8 cellular contexts compared by ENCODE assay signal in the genomic region with DNA sequence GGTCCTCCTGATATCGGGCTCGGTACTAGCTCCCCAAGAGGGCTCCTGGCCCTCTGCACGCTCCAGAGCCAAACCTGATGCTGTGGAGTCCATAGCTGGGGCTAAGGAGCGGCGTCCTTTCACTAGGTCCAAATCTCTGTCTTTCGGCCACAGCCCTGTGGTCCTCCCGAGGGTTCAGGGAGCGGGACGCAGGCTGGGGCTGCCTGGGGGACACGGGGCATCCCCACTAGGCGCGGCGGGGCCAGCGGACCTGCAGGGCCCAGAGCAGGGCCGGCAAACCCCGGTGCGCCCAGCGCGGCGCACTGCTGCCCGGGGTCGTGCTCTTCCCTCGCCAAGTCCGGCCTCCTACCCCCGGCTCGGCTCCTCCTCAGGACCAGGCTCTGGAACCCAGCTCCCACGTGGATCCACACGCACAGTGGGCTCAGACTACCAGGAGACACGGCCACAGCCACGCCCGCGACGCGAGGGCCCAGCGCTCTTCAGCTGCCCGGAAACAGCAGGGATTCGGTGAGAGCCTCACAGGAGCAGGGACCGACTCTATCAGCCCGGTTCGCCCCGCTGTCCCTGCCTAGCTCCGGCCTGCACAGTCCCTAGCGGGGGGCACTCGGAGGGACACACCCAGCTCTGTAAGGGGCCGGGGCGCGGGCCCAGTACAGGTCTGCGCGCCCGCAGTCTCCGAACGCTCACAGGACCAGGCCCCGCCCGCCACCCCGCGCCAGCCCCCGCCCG. TPM values are rescaled to one million over a fixed set of nuclear protein-coding genes. Genes with fewer than 3 reads are reported as not detected.
DNase-seq lines count a peak whose midpoint lies in the region; ATAC-seq and TF ChIP-seq lines count a peak whose summit lies in the region.

No MANE protein-coding gene starts in this region.

- H2AFZ ChIP-seq in OCI-LY1 (ENCODE audit: low read length) = 0 out of 2 replicates have a peak overlapping the region, but pooled peaks have one; percentile 35

- H3K4me3 ChIP-seq in BE2C (ENCODE audit: low read depth, low read length) (peak overlapping the region; percentile 64), OCI-LY1 (ENCODE audit: low read depth, low read length, poor library complexity, severe bottlenecking) (peak overlapping the region; percentile 84), right atrium auricular region (peak overlapping the region; percentile 80)

- no peaks in the 10 kb centered on the region for H3F3A ChIP-seq in OCI-LY1 (ENCODE audit: insufficient read depth, low read length)

- peak overlapping the region; percentile 92 for H3K9ac ChIP-seq in OCI-LY1 (ENCODE audit: low read length)

- H3K9me2 ChIP-seq in OCI-LY1 (ENCODE audit: low read depth, low read length) = no peaks in the 10 kb centered on the region

- DNase-seq in BE2C = peak; percentile 19
- DNase-seq in anterior cingulate cortex (lab: John Stamatoyannopoulos, UW) = peak in 48 of 58 donors; percentile 5 to 77 (median 42)
- DNase-seq in right atrium auricular region (ENCODE audit: low spot score) = no peak
- DNase-seq in pons (ENCODE audit: low spot score) = peak; percentile 22
- DNase-seq in GF-D8 (lab: John Stamatoyannopoulos, UW) = no peak

- peak overlapping the region; percentile 97 for H3K4me2 ChIP-seq in OCI-LY1 (ENCODE audit: low read length)

- no peaks in the 10 kb centered on the region for H4K20me1 ChIP-seq in OCI-LY1 (ENCODE audit: insufficient read depth, low read length)

- ATAC-seq in GM18519 (IDR thresholded peaks at IDR 0.05; ENCODE audit: low FRiP score, unreplicated experiment) = peak; percentile 24
- peak; percentile 48 for ATAC-seq in HG02973 (IDR thresholded peaks at IDR 0.05; ENCODE audit: unreplicated experiment)

- H3K27ac ChIP-seq in OCI-LY1 (ENCODE audit: low read depth, low read length, poor library complexity, severe bottlenecking) = no peak overlapping the region
- H3K27ac ChIP-seq in right atrium auricular region = peak overlapping the region; percentile 75 to 76

- no peaks in the 10 kb centered on the region for H3K9me3 ChIP-seq in BE2C
- peaks cover 4% of the 10 kb centered on the region; the same call in 1 of the 2 replicates for H3K9me3 ChIP-seq in OCI-LY1 (ENCODE audit: low read length)
- H3K9me3 ChIP-seq in right atrium auricular region = peaks cover 0 to 15% of the 10 kb centered on the region in 2 donors

- no peaks in the 10 kb centered on the region for H3K36me3 ChIP-seq in BE2C
- H3K36me3 ChIP-seq in OCI-LY1 (ENCODE audit: insufficient read depth, low read length) = peaks cover 12% of the 10 kb centered on the region
- H3K36me3 ChIP-seq in right atrium auricular region = peaks cover 30% of the 10 kb centered on the region

- H3K27me3 ChIP-seq in BE2C (no peaks in the 10 kb centered on the region), OCI-LY1 (ENCODE audit: insufficient read depth, low read length) (no peaks in the 10 kb centered on the region), right atrium auricular region (no peaks in the 10 kb centered on the region)

- no peak for TF ChIP-seq CTCF in BE2C (IDR thresholded peaks at IDR 0.05; ENCODE audit: low read depth, low read length)
- no peak for TF ChIP-seq CTCF in OCI-LY1 (IDR thresholded peaks at IDR 0.05; ENCODE audit: low read length)
- TF ChIP-seq CTCF in right atrium auricular region (IDR thresholded peaks at IDR 0.05) = no peak

- H3K4me1 ChIP-seq in BE2C (no peaks in the 10 kb centered on the region), OCI-LY1 (ENCODE audit: insufficient read depth, low read length, severe bottlenecking) (peaks cover 23% of the 10 kb centered on the region), right atrium auricular region (peaks cover 0 to 17% of the 10 kb centered on the region in 2 donors)

- no peaks in the 10 kb centered on the region for H3K79me2 ChIP-seq in OCI-LY1 (ENCODE audit: insufficient read depth, low read length)

RNA-seq across cellular contexts. Expression of a gene that starts 0.6 kb away (rescaled TPM):
- polyA plus RNA-seq in BE2C (2012; ENCODE audit: insufficient read depth, insufficient read length, low read depth) = 10.7 TPM
- total RNA-seq in right atrium auricular region = 1 to 10 TPM; 4.9 to 7.5 TPM

RNA-seq across cellular contexts. Expression of a gene that starts 6.6 kb away (rescaled TPM):
- 3.7 TPM for polyA plus RNA-seq in BE2C (2012; ENCODE audit: insufficient read depth, insufficient read length, low read depth)
- 1 to 10 TPM; 3.5 to 3.7 TPM for total RNA-seq in right atrium auricular region

RNA-seq across cellular contexts. Expression of a gene that starts 37.4 kb away (rescaled TPM):
- 51.9 TPM for polyA plus RNA-seq in BE2C (2012; ENCODE audit: insufficient read depth, insufficient read length, low read depth)
- total RNA-seq in right atrium auricular region = 10 to 100 TPM; 39.0 to 57.7 TPM

RNA-seq across cellular contexts. Expression of a gene that starts 48.3 kb away (rescaled TPM):
- 0.91 TPM for polyA plus RNA-seq in BE2C (2012; ENCODE audit: insufficient read depth, insufficient read length, low read depth)
- 1 to 10 TPM; 2.2 to 3.2 TPM for total RNA-seq in right atrium auricular region

Comparison
In these comparisons a context has a peak if more than half of its experiments do, and no peak if none do; other contexts are left out.
1. DNase-seq: peak in BE2C (single experiment), anterior cingulate cortex (48 of 58) and pons (single experiment); none in right atrium auricular region (single experiment) and GF-D8 (single experiment).
2. Peak in every context shown above with its lines, with median percentiles within 50 percentile points of each other: H3K4me3 ChIP-seq.